22 cellular contexts compared by ENCODE assay signal in genomic region chr15:70680817-70681216, GRCh38.
"Had no signal": no experiment of that assay in that cellular context is flagged by ENCODE, and none has a peak within 500 bp of the region (broad histone marks: within the 10 kb centered on the region; RNA-seq: fewer than 3 reads in every experiment).

No MANE protein-coding gene starts in this region.

- H3K4me1 ChIP-seq: neural progenitor cell had no signal

- DNase-seq: activated CD4-positive, alpha-beta memory T cell treated with anti-CD3 and anti-CD28 coated beads, Interleukin-2, amount 10 ng/mL, durations not matched to agents 7 days and 5 days; activated CD4-positive, alpha-beta T cell treated with anti-CD3 and anti-CD28 coated beads for 1 hour; activated CD4-positive, alpha-beta T cell treated with anti-CD3 and anti-CD28 coated beads, Interleukin-2, amount 10 ng/mL, durations not matched to agents 7 days and 5 days; activated gamma-delta T cell treated with Interleukin-2 at 50 U/mL for 16 hours; activated naive CD4-positive, alpha-beta T cell treated with anti-CD3 and anti-CD28 coated beads, Interleukin-2, amount 50 U/mL, for 16 hours; activated T-cell treated with anti-CD3 and anti-CD28 coated beads, Interleukin-2, amount 50 U/mL, for 4 hours; amygdala; effector CD8-positive, alpha-beta T cell; esophagus squamous epithelium; foreskin melanocyte; left ventricle myocardium superior; naive thymus-derived CD8-positive, alpha-beta T cell; occipital lobe; right cardiac atrium; spleen; stimulated activated naive CD4-positive, alpha-beta T cell treated with Interleukin-2 at 50 U/mL for 16 hours; T-helper 9 cell; testis; transverse colon had no signal

- H3K27ac ChIP-seq: epithelial cell of prostate, neural progenitor cell, testis, transverse colon had no signal

- H3K36me3 ChIP-seq: neural progenitor cell had no signal

- H3K27me3 ChIP-seq: esophagus squamous epithelium, neural progenitor cell, testis, transverse colon had no signal

- ATAC-seq: activated T-cell treated with anti-CD3 and anti-CD28 coated beads, Interleukin-2, amount 50 U/mL, for 4 hours; activated T-helper 17 cell treated with anti-CD3 and anti-CD28 coated beads, Interleukin-2, amount 50 U/mL, for 72 hours; left ventricle myocardium superior; naive thymus-derived CD8-positive, alpha-beta T cell had no signal

- H3K9ac ChIP-seq: neural progenitor cell had no signal

- H3K4me2 ChIP-seq: neural progenitor cell had no signal

- H2AFZ ChIP-seq: neural progenitor cell had no signal

- H3K4me3 ChIP-seq: esophagus squamous epithelium, neural progenitor cell, spleen, testis, transverse colon had no signal

- H3K9me3 ChIP-seq: esophagus squamous epithelium, spleen, testis, transverse colon had no signal
